Comparison of ENCODE assay signal across 12 cellular contexts in genomic region chr3:98962189-98962930, GRCh38.
DNase-seq lines count a peak whose midpoint lies in the region; ATAC-seq, FAIRE-seq and TF ChIP-seq lines count a peak whose summit lies in the region.
"Had no signal": no experiment of that assay in that cellular context is flagged by ENCODE, and none has a peak within 500 bp of the region (broad histone marks: within the 10 kb centered on the region; RNA-seq: fewer than 3 reads in every experiment).

No MANE protein-coding gene starts in this region.

- FAIRE-seq in GM18507 (lab: Jason Lieb, UNC) = peak; percentile 5
- FAIRE-seq: frontal cortex had no signal

- no peaks in the 10 kb centered on the region for H3K9me3 ChIP-seq in MG63

- no peak for ATAC-seq in GM21619 (IDR thresholded peaks at IDR 0.05; ENCODE audit: unreplicated experiment)
- no peak for ATAC-seq in HG02798 (IDR thresholded peaks at IDR 0.05; ENCODE audit: poor library complexity, unreplicated experiment)
- ATAC-seq: GM23338 had no signal

- no peaks in the 10 kb centered on the region for H3K27me3 ChIP-seq in MG63

- TF ChIP-seq CTCF in choroid plexus epithelial cell (conservative IDR thresholded peaks at IDR 0.05; ENCODE audit: low read depth, low read length) (no peak), retinal pigment epithelial cell (conservative IDR thresholded peaks at IDR 0.05; ENCODE audit: low read depth, low read length) (no peak)

- DNase-seq in GM18507 (ENCODE audit: extremely low spot score, insufficient read length, low read depth) = no peak
- DNase-seq in MG63 = peak; percentile 72
- DNase-seq in choroid plexus epithelial cell (ENCODE audit: low read depth) = peak; percentile 78
- peak; percentile 67 for DNase-seq in retinal pigment epithelial cell (ENCODE audit: low read depth)
- DNase-seq in NCI-H128 (lab: John Stamatoyannopoulos, UW; ENCODE audit: unreplicated experiment) = no peak
- DNase-seq: NCI-H1105 treated with DMSO at 0.1 percent for 48 hours; stimulated activated CD4-positive, alpha-beta T cell treated with anti-CD3 and anti-CD28 coated beads, Interleukin-4, amount 100 ng/mL, for 24 hours; substantia nigra had no signal

- H3K4me3 ChIP-seq in MG63 (no peak overlapping the region), choroid plexus epithelial cell (ENCODE audit: low read depth, low read length) (no peak overlapping the region), retinal pigment epithelial cell (ENCODE audit: low read length) (peak overlapping the region; percentile 9)
- H3K4me3 ChIP-seq: GM23338 had no signal

- H3K36me3 ChIP-seq in MG63 = no peaks in the 10 kb centered on the region

Comparison
In these comparisons a context has a peak if more than half of its experiments do, and no peak if none do; other contexts are left out.
1. DNase-seq: peak in MG63 (single experiment), choroid plexus epithelial cell (single experiment) and retinal pigment epithelial cell (single experiment); none in GM18507 (single experiment) and NCI-H128 (single experiment).